Comparison of ENCODE assay signal across 18 cellular contexts in genomic region chr3:43262194-43262593, GRCh38. TPM values are rescaled to one million over a fixed set of nuclear protein-coding genes. Genes with fewer than 3 reads are reported as not detected.
DNase-seq lines count a peak whose midpoint lies in the region; ATAC-seq and FAIRE-seq lines count a peak whose summit lies in the region.
"Had no signal": no experiment of that assay in that cellular context is flagged by ENCODE, and none has a peak within 500 bp of the region (broad histone marks: within the 10 kb centered on the region; RNA-seq: fewer than 3 reads in every experiment).

No MANE protein-coding gene starts in this region.

- no peaks in the 10 kb centered on the region for H3K27me3 Mint-ChIP-seq in T-helper 2 cell treated with Interferon-gamma antibody and Interleukin-4, amounts not matched to agents 5 μg/mL and 100 μg/mL, for 36 hours (ENCODE audit: low read depth)
- H3K27me3 Mint-ChIP-seq in activated T-helper 17 cell treated with anti-CD3 and anti-CD28 coated beads, Interleukin-2, amount 50 U/mL, for 72 hours: no peaks in the 10 kb centered on the region
- H3K27me3 Mint-ChIP-seq in activated naive CD8-positive, alpha-beta T cell treated with anti-CD3 and anti-CD28 coated beads, Interleukin-2, amount 50 U/mL, for 24 hours: no peaks in the 10 kb centered on the region
- H3K27me3 Mint-ChIP-seq: CD4-positive, alpha-beta memory T cell had no signal

- no peak overlapping the region for H3K4me3 Mint-ChIP-seq in T-helper 2 cell treated with Interferon-gamma antibody and Interleukin-4, amounts not matched to agents 5 μg/mL and 100 μg/mL, for 36 hours
- H3K4me3 Mint-ChIP-seq in activated T-helper 17 cell treated with anti-CD3 and anti-CD28 coated beads, Interleukin-2, amount 50 U/mL, for 72 hours: no peak overlapping the region
- no peak overlapping the region for H3K4me3 Mint-ChIP-seq in activated naive CD8-positive, alpha-beta T cell treated with anti-CD3 and anti-CD28 coated beads, Interleukin-2, amount 50 U/mL, for 24 hours
- no peak overlapping the region for H3K4me3 Mint-ChIP-seq in stimulated activated effector memory CD8-positive, alpha-beta T cell treated with anti-CD3 and anti-CD28 coated beads, Interleukin-12 subunit alpha, Interleukin-12 subunit beta, amount 100 ng/mL, for 72 hours
- H3K4me3 Mint-ChIP-seq: CD14-positive monocyte; CD4-positive, alpha-beta memory T cell had no signal

- no peak for FAIRE-seq in urothelium cell line (lab: Jason Lieb, UNC)
- FAIRE-seq: GM12892, GM18507, HTR-8/SVneo had no signal

- DNase-seq in T-helper 2 cell treated with Interferon-gamma antibody and Interleukin-4, amounts not matched to agents 5 μg/mL and 100 μg/mL, for 36 hours (ENCODE audit: low spot score): peak; percentile 12
- no peak for DNase-seq in T-helper 2 cell
- DNase-seq in activated naive CD8-positive, alpha-beta T cell treated with anti-CD3 and anti-CD28 coated beads, Interleukin-2, amount 50 U/mL, for 24 hours: no peak
- DNase-seq in stimulated activated effector memory CD8-positive, alpha-beta T cell treated with anti-CD3 and anti-CD28 coated beads, Interleukin-12 subunit alpha, Interleukin-12 subunit beta, amount 100 ng/mL, for 72 hours (ENCODE audit: low spot score in 2 of 2): no peak
- no peak for DNase-seq in urothelium cell line (ENCODE audit: low spot score)
- DNase-seq: 8988T; CD4-positive, alpha-beta memory T cell; DMS153; DMS79; GDM1; GM23248 had no signal

- no peaks in the 10 kb centered on the region for H3K9me3 Mint-ChIP-seq in T-helper 2 cell treated with Interferon-gamma antibody and Interleukin-4, amounts not matched to agents 5 μg/mL and 100 μg/mL, for 36 hours
- H3K9me3 Mint-ChIP-seq in activated T-helper 17 cell treated with anti-CD3 and anti-CD28 coated beads, Interleukin-2, amount 50 U/mL, for 72 hours: no peaks in the 10 kb centered on the region
- H3K9me3 Mint-ChIP-seq in activated naive CD8-positive, alpha-beta T cell treated with anti-CD3 and anti-CD28 coated beads, Interleukin-2, amount 50 U/mL, for 24 hours: no peaks in the 10 kb centered on the region
- no peaks in the 10 kb centered on the region for H3K9me3 Mint-ChIP-seq in stimulated activated effector memory CD8-positive, alpha-beta T cell treated with anti-CD3 and anti-CD28 coated beads, Interleukin-12 subunit alpha, Interleukin-12 subunit beta, amount 100 ng/mL, for 72 hours
- H3K9me3 Mint-ChIP-seq: CD4-positive, alpha-beta memory T cell had no signal

- H3K36me3 Mint-ChIP-seq in T-helper 2 cell treated with Interferon-gamma antibody and Interleukin-4, amounts not matched to agents 5 μg/mL and 100 μg/mL, for 36 hours (ENCODE audit: low read depth): no peaks in the 10 kb centered on the region
- no peaks in the 10 kb centered on the region for H3K36me3 Mint-ChIP-seq in activated T-helper 17 cell treated with anti-CD3 and anti-CD28 coated beads, Interleukin-2, amount 50 U/mL, for 72 hours (ENCODE audit: low read depth)
- no peaks in the 10 kb centered on the region for H3K36me3 Mint-ChIP-seq in activated naive CD8-positive, alpha-beta T cell treated with anti-CD3 and anti-CD28 coated beads, Interleukin-2, amount 50 U/mL, for 24 hours (ENCODE audit: low read depth)
- H3K36me3 Mint-ChIP-seq in stimulated activated effector memory CD8-positive, alpha-beta T cell treated with anti-CD3 and anti-CD28 coated beads, Interleukin-12 subunit alpha, Interleukin-12 subunit beta, amount 100 ng/mL, for 72 hours: no peaks in the 10 kb centered on the region
- H3K36me3 Mint-ChIP-seq: CD4-positive, alpha-beta memory T cell had no signal

- peaks cover 5% of the 10 kb centered on the region for H3K4me1 Mint-ChIP-seq in T-helper 2 cell treated with Interferon-gamma antibody and Interleukin-4, amounts not matched to agents 5 μg/mL and 100 μg/mL, for 36 hours (ENCODE audit: low read depth)
- no peaks in the 10 kb centered on the region for H3K4me1 Mint-ChIP-seq in activated T-helper 17 cell treated with anti-CD3 and anti-CD28 coated beads, Interleukin-2, amount 50 U/mL, for 72 hours
- H3K4me1 Mint-ChIP-seq in activated naive CD8-positive, alpha-beta T cell treated with anti-CD3 and anti-CD28 coated beads, Interleukin-2, amount 50 U/mL, for 24 hours: peaks cover 30% of the 10 kb centered on the region
- peaks cover 20% of the 10 kb centered on the region for H3K4me1 Mint-ChIP-seq in stimulated activated effector memory CD8-positive, alpha-beta T cell treated with anti-CD3 and anti-CD28 coated beads, Interleukin-12 subunit alpha, Interleukin-12 subunit beta, amount 100 ng/mL, for 72 hours

- H3K27ac Mint-ChIP-seq in T-helper 2 cell treated with Interferon-gamma antibody and Interleukin-4, amounts not matched to agents 5 μg/mL and 100 μg/mL, for 36 hours: no peak overlapping the region
- H3K27ac Mint-ChIP-seq in activated T-helper 17 cell treated with anti-CD3 and anti-CD28 coated beads, Interleukin-2, amount 50 U/mL, for 72 hours: no peak overlapping the region
- no peak overlapping the region for H3K27ac Mint-ChIP-seq in activated naive CD8-positive, alpha-beta T cell treated with anti-CD3 and anti-CD28 coated beads, Interleukin-2, amount 50 U/mL, for 24 hours
- no peak overlapping the region for H3K27ac Mint-ChIP-seq in stimulated activated effector memory CD8-positive, alpha-beta T cell treated with anti-CD3 and anti-CD28 coated beads, Interleukin-12 subunit alpha, Interleukin-12 subunit beta, amount 100 ng/mL, for 72 hours
- H3K27ac Mint-ChIP-seq: CD14-positive monocyte had no signal

- peak; percentile 72 for ATAC-seq in activated T-helper 17 cell treated with anti-CD3 and anti-CD28 coated beads, Interleukin-2, amount 50 U/mL, for 72 hours (replicated peaks)
- peak; percentile 82 for ATAC-seq in activated naive CD8-positive, alpha-beta T cell treated with anti-CD3 and anti-CD28 coated beads, Interleukin-2, amount 50 U/mL, for 24 hours
- ATAC-seq in stimulated activated effector memory CD8-positive, alpha-beta T cell treated with anti-CD3 and anti-CD28 coated beads, Interleukin-12 subunit alpha, Interleukin-12 subunit beta, amount 100 ng/mL, for 72 hours: peak; percentile 71
- ATAC-seq in HG02840 (IDR thresholded peaks at IDR 0.05; ENCODE audit: low FRiP score, unreplicated experiment) (no peak), HG03521 (IDR thresholded peaks at IDR 0.05; ENCODE audit: unreplicated experiment) (no peak)

RNA-seq across cellular contexts. Expression of gene SNRK, which starts 24.1 kb away (rescaled TPM):
- 10 to 100 TPM; 25.7 to 25.8 TPM for total RNA-seq in activated T-helper 17 cell treated with anti-CD3 and anti-CD28 coated beads, Interleukin-2, amount 50 U/mL, for 72 hours

Comparison
In these comparisons a context has a peak if more than half of its experiments do, and no peak if none do; other contexts are left out.
1. ATAC-seq: peak in activated T-helper 17 cell treated with anti-CD3 and anti-CD28 coated beads, Interleukin-2, amount 50 U/mL, for 72 hours (single experiment), activated naive CD8-positive, alpha-beta T cell treated with anti-CD3 and anti-CD28 coated beads, Interleukin-2, amount 50 U/mL, for 24 hours (single experiment) and stimulated activated effector memory CD8-positive, alpha-beta T cell treated with anti-CD3 and anti-CD28 coated beads, Interleukin-12 subunit alpha, Interleukin-12 subunit beta, amount 100 ng/mL, for 72 hours (single experiment); none in HG02840 (single experiment) and HG03521 (single experiment).